In genomic region chr11:104623518-104623917, GRCh38 we compare ENCODE assay signal across 15 cellular contexts.
DNase-seq lines count a peak whose midpoint lies in the region; ATAC-seq and TF ChIP-seq lines count a peak whose summit lies in the region.
"Had no signal": no experiment of that assay in that cellular context is flagged by ENCODE, and none has a peak within 500 bp of the region (broad histone marks: within the 10 kb centered on the region; RNA-seq: fewer than 3 reads in every experiment).

No MANE protein-coding gene starts in this region.

- ATAC-seq in activated CD8-positive, alpha-beta T cell treated with anti-CD3 and anti-CD28 coated beads for 36 hours = peak; percentile 56
- no peak for ATAC-seq in activated CD8-positive, alpha-beta T cell treated with anti-CD3 and anti-CD28 coated beads, Interleukin-2, amount 10 ng/mL, durations not matched to agents 7 days and 5 days
- ATAC-seq in WTC11 (peak; percentile 60), HG03095 (IDR thresholded peaks at IDR 0.05; ENCODE audit: unreplicated experiment) (no peak), GM21360 (IDR thresholded peaks at IDR 0.05; ENCODE audit: unreplicated experiment) (no peak)
- ATAC-seq: body of pancreas had no signal

- H3K4me1 Mint-ChIP-seq in activated CD8-positive, alpha-beta T cell treated with anti-CD3 and anti-CD28 coated beads for 36 hours (ENCODE audit: low read depth) = peaks cover 23% of the 10 kb centered on the region
- H3K4me1 Mint-ChIP-seq in activated CD8-positive, alpha-beta T cell treated with anti-CD3 and anti-CD28 coated beads, Interleukin-2, amount 10 ng/mL, durations not matched to agents 7 days and 5 days (ENCODE audit: low read depth) = peaks cover 7% of the 10 kb centered on the region
- peaks cover 55% of the 10 kb centered on the region for H3K4me1 Mint-ChIP-seq in WTC11
- peaks cover 32% of the 10 kb centered on the region for H3K4me1 Mint-ChIP-seq in stimulated activated naive CD8-positive, alpha-beta T cell treated with anti-CD3 and anti-CD28 coated beads, Interleukin-15, Interleukin-2, amounts not matched to agents 100 ng/mL and 50 ng/mL, for 24 hours (ENCODE audit: low read depth)

- intact Hi-C loops in activated CD8-positive, alpha-beta T cell treated with anti-CD3 and anti-CD28 coated beads for 36 hours (cut with micrococcal nuclease) = no loop called here

- no peak for DNase-seq in activated CD8-positive, alpha-beta T cell treated with anti-CD3 and anti-CD28 coated beads for 36 hours
- DNase-seq in activated CD8-positive, alpha-beta T cell treated with anti-CD3 and anti-CD28 coated beads, Interleukin-2, amount 10 ng/mL, durations not matched to agents 7 days and 5 days = no peak
- DNase-seq in WTC11 (ENCODE audit: low spot score) (no peak), fibroblast of pulmonary artery (ENCODE audit: low read depth) (peak; percentile 67)
- DNase-seq in activated CD8-positive, alpha-beta memory T cell treated with anti-CD3 and anti-CD28 coated beads, Interleukin-2, amount 50 U/mL, for 48 hours = no peak
- DNase-seq: body of pancreas, Kasumi-1, NCI-H1930, SJCRH30, WERI-Rb-1 had no signal

- CTCF ChIA-PET in activated CD8-positive, alpha-beta T cell treated with anti-CD3 and anti-CD28 coated beads for 36 hours (lab: Charles Lee) = interaction anchor here (0.6 to 2.2 kb wide), 3 partner anchors 10 to 14 kb away, joined by 3 to 5 read pairs (median 4); no protein-coding TSS in a partner anchor
- CTCF ChIA-PET in activated CD8-positive, alpha-beta T cell treated with anti-CD3 and anti-CD28 coated beads, Interleukin-2, amount 10 ng/mL, durations not matched to agents 7 days and 5 days (lab: Charles Lee) = no interaction called here
- CTCF ChIA-PET in WTC11 (lab: Charles Lee) = interaction anchor here (0.8 to 1.4 kb wide), 2 partner anchors 14 to 17 kb away, joined by 3 read pairs; no protein-coding TSS in a partner anchor

- no peak for TF ChIP-seq CTCF in activated CD8-positive, alpha-beta T cell treated with anti-CD3 and anti-CD28 coated beads for 36 hours (IDR thresholded peaks at IDR 0.05)
- no peak for TF ChIP-seq CTCF in WTC11 (IDR thresholded peaks at IDR 0.05)
- no peak for TF ChIP-seq CTCF in fibroblast of pulmonary artery (IDR thresholded peaks at IDR 0.05; ENCODE audit: low read length, missing control alignments)

- POLR2A ChIA-PET in activated CD8-positive, alpha-beta T cell treated with anti-CD3 and anti-CD28 coated beads for 36 hours (lab: Charles Lee) = no interaction called here
- POLR2A ChIA-PET in activated CD8-positive, alpha-beta T cell treated with anti-CD3 and anti-CD28 coated beads, Interleukin-2, amount 10 ng/mL, durations not matched to agents 7 days and 5 days (lab: Charles Lee) = no interaction called here
- POLR2A ChIA-PET in WTC11 (lab: Charles Lee) = interaction anchor here (0.6 kb wide), 1 partner anchor 1665 kb away, joined by 3 read pairs; no protein-coding TSS in a partner anchor

- no peak overlapping the region for H3K4me3 ChIP-seq in fibroblast of pulmonary artery (replicated peaks; ENCODE audit: low read depth, low read length)
- H3K4me3 ChIP-seq: body of pancreas, SJCRH30, smooth muscle cell had no signal

- peak overlapping the region; percentile 16 for H3K27ac Mint-ChIP-seq in activated CD8-positive, alpha-beta T cell treated with anti-CD3 and anti-CD28 coated beads for 36 hours
- H3K27ac Mint-ChIP-seq in activated CD8-positive, alpha-beta T cell treated with anti-CD3 and anti-CD28 coated beads, Interleukin-2, amount 10 ng/mL, durations not matched to agents 7 days and 5 days = no peak overlapping the region
- H3K27ac Mint-ChIP-seq in WTC11 = peak overlapping the region; percentile 83
- H3K27ac Mint-ChIP-seq in stimulated activated naive CD8-positive, alpha-beta T cell treated with anti-CD3 and anti-CD28 coated beads, Interleukin-15, Interleukin-2, amounts not matched to agents 100 ng/mL and 50 ng/mL, for 24 hours = peak overlapping the region; percentile 74
- H3K27ac Mint-ChIP-seq: memory B cell had no signal

- no peak overlapping the region for H3K4me3 Mint-ChIP-seq in activated CD8-positive, alpha-beta T cell treated with anti-CD3 and anti-CD28 coated beads for 36 hours
- H3K4me3 Mint-ChIP-seq in activated CD8-positive, alpha-beta T cell treated with anti-CD3 and anti-CD28 coated beads, Interleukin-2, amount 10 ng/mL, durations not matched to agents 7 days and 5 days = no peak overlapping the region
- H3K4me3 Mint-ChIP-seq in WTC11 = peak overlapping the region; percentile 40; the same call in 1 of the 2 replicates
- peak overlapping the region; percentile 31 for H3K4me3 Mint-ChIP-seq in stimulated activated naive CD8-positive, alpha-beta T cell treated with anti-CD3 and anti-CD28 coated beads, Interleukin-15, Interleukin-2, amounts not matched to agents 100 ng/mL and 50 ng/mL, for 24 hours
- H3K4me3 Mint-ChIP-seq: memory B cell had no signal

- no peaks in the 10 kb centered on the region for H3K27me3 Mint-ChIP-seq in activated CD8-positive, alpha-beta T cell treated with anti-CD3 and anti-CD28 coated beads for 36 hours
- no peaks in the 10 kb centered on the region for H3K27me3 Mint-ChIP-seq in activated CD8-positive, alpha-beta T cell treated with anti-CD3 and anti-CD28 coated beads, Interleukin-2, amount 10 ng/mL, durations not matched to agents 7 days and 5 days (ENCODE audit: low read depth)
- H3K27me3 Mint-ChIP-seq in WTC11 (ENCODE audit: low read depth) = no peaks in the 10 kb centered on the region
- no peaks in the 10 kb centered on the region for H3K27me3 Mint-ChIP-seq in stimulated activated naive CD8-positive, alpha-beta T cell treated with anti-CD3 and anti-CD28 coated beads, Interleukin-15, Interleukin-2, amounts not matched to agents 100 ng/mL and 50 ng/mL, for 24 hours
- H3K27me3 Mint-ChIP-seq: memory B cell had no signal

- peaks cover 2% of the 10 kb centered on the region for H3K36me3 Mint-ChIP-seq in activated CD8-positive, alpha-beta T cell treated with anti-CD3 and anti-CD28 coated beads for 36 hours (ENCODE audit: low read depth)
- H3K36me3 Mint-ChIP-seq in activated CD8-positive, alpha-beta T cell treated with anti-CD3 and anti-CD28 coated beads, Interleukin-2, amount 10 ng/mL, durations not matched to agents 7 days and 5 days (ENCODE audit: low read depth) = no peaks in the 10 kb centered on the region
- peaks cover 11% of the 10 kb centered on the region for H3K36me3 Mint-ChIP-seq in WTC11
- H3K36me3 Mint-ChIP-seq in stimulated activated naive CD8-positive, alpha-beta T cell treated with anti-CD3 and anti-CD28 coated beads, Interleukin-15, Interleukin-2, amounts not matched to agents 100 ng/mL and 50 ng/mL, for 24 hours (ENCODE audit: low read depth) = no peaks in the 10 kb centered on the region
- H3K36me3 Mint-ChIP-seq: memory B cell had no signal

- peaks cover 1% of the 10 kb centered on the region for H3K9me3 Mint-ChIP-seq in activated CD8-positive, alpha-beta T cell treated with anti-CD3 and anti-CD28 coated beads for 36 hours
- peaks cover 4% of the 10 kb centered on the region for H3K9me3 Mint-ChIP-seq in activated CD8-positive, alpha-beta T cell treated with anti-CD3 and anti-CD28 coated beads, Interleukin-2, amount 10 ng/mL, durations not matched to agents 7 days and 5 days (ENCODE audit: insufficient read depth)
- H3K9me3 Mint-ChIP-seq in WTC11 = peaks cover 13% of the 10 kb centered on the region
- peaks cover 4% of the 10 kb centered on the region for H3K9me3 Mint-ChIP-seq in stimulated activated naive CD8-positive, alpha-beta T cell treated with anti-CD3 and anti-CD28 coated beads, Interleukin-15, Interleukin-2, amounts not matched to agents 100 ng/mL and 50 ng/mL, for 24 hours
- H3K9me3 Mint-ChIP-seq: memory B cell had no signal

TF ChIP-seq in WTC11, 78 proteins besides CTCF, POLR2A, EP300 and RAD21 (continues in another document):
- TF ChIP-seq ZNF416 (CRISPR knock-in tag; IDR thresholded peaks at IDR 0.05) (no peak), ZNF263 (CRISPR knock-in tag; IDR thresholded peaks at IDR 0.05; ENCODE audit: low read depth) (no peak), RORB (CRISPR knock-in tag; IDR thresholded peaks at IDR 0.05) (no peak), ZBTB21 (CRISPR knock-in tag; IDR thresholded peaks at IDR 0.05; ENCODE audit: borderline replicate concordance) (no peak), USF2 (CRISPR knock-in tag; IDR thresholded peaks at IDR 0.05) (no peak), KAT7 (CRISPR knock-in tag; IDR thresholded peaks at IDR 0.05; ENCODE audit: borderline replicate concordance) (no peak), CREM (CRISPR knock-in tag; IDR thresholded peaks at IDR 0.05) (no peak), CREB1 (CRISPR knock-in tag; IDR thresholded peaks at IDR 0.05) (no peak), CBFB (CRISPR knock-in tag; IDR thresholded peaks at IDR 0.05; ENCODE audit: low read depth) (no peak)

Comparison
In these comparisons a context has a peak if more than half of its experiments do, and no peak if none do; other contexts are left out.
1. ATAC-seq: peak in activated CD8-positive, alpha-beta T cell treated with anti-CD3 and anti-CD28 coated beads for 36 hours (single experiment) and WTC11 (single experiment); none in activated CD8-positive, alpha-beta T cell treated with anti-CD3 and anti-CD28 coated beads, Interleukin-2, amount 10 ng/mL, durations not matched to agents 7 days and 5 days (single experiment), HG03095 (single experiment) and GM21360 (single experiment).
2. H3K4me3 Mint-ChIP-seq: peak in WTC11 (single experiment) and stimulated activated naive CD8-positive, alpha-beta T cell treated with anti-CD3 and anti-CD28 coated beads, Interleukin-15, Interleukin-2, amounts not matched to agents 100 ng/mL and 50 ng/mL, for 24 hours (single experiment); none in activated CD8-positive, alpha-beta T cell treated with anti-CD3 and anti-CD28 coated beads for 36 hours (single experiment) and activated CD8-positive, alpha-beta T cell treated with anti-CD3 and anti-CD28 coated beads, Interleukin-2, amount 10 ng/mL, durations not matched to agents 7 days and 5 days (single experiment).